Comparison of ENCODE assay signal across 17 cellular contexts in genomic region chr11:36044636-36045035, GRCh38.
DNase-seq lines count a peak whose midpoint lies in the region; ATAC-seq and TF ChIP-seq lines count a peak whose summit lies in the region.
"Had no signal": no experiment of that assay in that cellular context is flagged by ENCODE, and none has a peak within 500 bp of the region (broad histone marks: within the 10 kb centered on the region; RNA-seq: fewer than 3 reads in every experiment).

No MANE protein-coding gene starts in this region.

- H3K36me3 Mint-ChIP-seq in brain, result peaks cover 12% of the 10 kb centered on the region
- peaks cover 10% of the 10 kb centered on the region for H3K36me3 Mint-ChIP-seq in neural progenitor cell

- no peak for TF ChIP-seq POLR2A in IMR-90 (IDR thresholded peaks at IDR 0.05; ENCODE audit: low read depth, low read length)
- no peak for TF ChIP-seq POLR2A in thyroid gland (IDR thresholded peaks at IDR 0.05)

- H3K27me3 Mint-ChIP-seq in brain, result no peaks in the 10 kb centered on the region
- peaks cover 2% of the 10 kb centered on the region for H3K27me3 Mint-ChIP-seq in neural progenitor cell (ENCODE audit: insufficient read depth, low read depth)

- intact Hi-C loops in IMR-90 (cut with micrococcal nuclease) (loop anchor here (10.0 kb wide), 1 partner anchor 430 kb away; no protein-coding TSS in a partner anchor), thyroid gland (cut with DNase I) (no loop called here)

- H3K36me3 ChIP-seq in IMR-90 (ENCODE audit: control insufficient read depth, insufficient read depth, low read length), result no peaks in the 10 kb centered on the region
- H3K36me3 ChIP-seq in neural progenitor cell, result no peaks in the 10 kb centered on the region
- H3K36me3 ChIP-seq in thyroid gland, result no peaks in the 10 kb centered on the region

- H3K4me3 ChIP-seq in IMR-90 (ENCODE audit: insufficient read depth, low read depth, low read length), result no peak overlapping the region
- no peak overlapping the region for H3K4me3 ChIP-seq in neural progenitor cell
- no peak overlapping the region for H3K4me3 ChIP-seq in thyroid gland (replicated peaks in 1 of 3)

- H3K14ac ChIP-seq in IMR-90 (replicated peaks; ENCODE audit: low read depth, low read length), result 0 out of 2 replicates have a peak overlapping the region, but pooled peaks have one; percentile 11

- H3K4me1 Mint-ChIP-seq in brain (peaks cover 76% of the 10 kb centered on the region), neural progenitor cell (peaks cover 54% of the 10 kb centered on the region)

- H3K27me3 ChIP-seq in IMR-90 (ENCODE audit: control insufficient read depth, insufficient read depth, low read length) (no peaks in the 10 kb centered on the region), neural progenitor cell (no peaks in the 10 kb centered on the region), thyroid gland (no peaks in the 10 kb centered on the region)

- H3K79me2 ChIP-seq in neural progenitor cell (ENCODE audit: low read depth), result peaks cover 81% of the 10 kb centered on the region

- DNase-seq in DMS79 (lab: John Stamatoyannopoulos, UW) (peak; percentile 79), IMR-90 (no peak), neural progenitor cell (ENCODE audit: low spot score) (no peak), thyroid gland (no peak)
- DNase-seq: C1 segment of cervical spinal cord, GOT3, KG1, MV-4-11, NCI-H1436 treated with DMSO at 0.1 percent for 48 hours, NCI-H2029, NCI-H2171 treated with DMSO at 0.1 percent for 48 hours, NCI-H446 treated with DMSO at 0.1 percent for 48 hours, NCI-H774, PC-3 had no signal

- H4K5ac ChIP-seq in IMR-90 (ENCODE audit: low read depth, low read length), result no peak overlapping the region

- no peaks in the 10 kb centered on the region; the same call in 1 of the 2 replicates for H3K9me1 ChIP-seq in IMR-90 (ENCODE audit: insufficient read depth, low read length)

- no peak overlapping the region for H2AFZ ChIP-seq in IMR-90 (replicated peaks; ENCODE audit: low read length, poor library complexity)
- no peak overlapping the region for H2AFZ ChIP-seq in neural progenitor cell (replicated peaks)

- no peak for TF ChIP-seq CTCF in IMR-90 (conservative IDR thresholded peaks at IDR 0.05; ENCODE audit: low read depth, low read length)
- TF ChIP-seq CTCF in brain (conservative IDR thresholded peaks at IDR 0.05), result no peak
- no peak for TF ChIP-seq CTCF in neural progenitor cell (IDR thresholded peaks at IDR 0.05)
- no peak for TF ChIP-seq CTCF in thyroid gland (IDR thresholded peaks at IDR 0.05)

- no peak overlapping the region for H2BK120ac ChIP-seq in IMR-90 (ENCODE audit: low read depth, low read length)

- H4K8ac ChIP-seq in IMR-90 (ENCODE audit: low read depth in 2 of 2, low read length in 2 of 2), result no peak overlapping the region

- CTCF ChIA-PET in IMR-90 (lab: Yijun Ruan, JAX), result no interaction called here

- H3K4ac ChIP-seq in IMR-90 (ENCODE audit: low read depth, low read length), result peak overlapping the region; percentile 10; the same call in 1 of the 2 replicates

- peaks cover 21% of the 10 kb centered on the region for H3F3A ChIP-seq in neural progenitor cell (ENCODE audit: low read depth)

- no peak overlapping the region for H3K56ac ChIP-seq in IMR-90 (ENCODE audit: extremely low read depth, insufficient read depth, low read length)

- no TSS peak for BruUV-seq in IMR-90 (replicated peaks; lab: Mats Ljungman, UMichigan)

- H3K27ac Mint-ChIP-seq in brain, result peak overlapping the region in 4 of 5 experiments; percentile 0 to 85 (median 32)
- H3K27ac Mint-ChIP-seq in neural progenitor cell, result peak overlapping the region; percentile 82

- in situ Hi-C loops in IMR-90 (cut with MboI; ENCODE audit: low sequenced_read_pairs), result no loop called here

- H2BK20ac ChIP-seq in IMR-90 (ENCODE audit: low read depth, low read length), result no peak overlapping the region

- H3K4me3 Mint-ChIP-seq in brain, result no peak overlapping the region
- no peak overlapping the region for H3K4me3 Mint-ChIP-seq in neural progenitor cell

- no peak overlapping the region for H3K9ac ChIP-seq in IMR-90 (ENCODE audit: low read depth, low read length)
- no peak overlapping the region for H3K9ac ChIP-seq in neural progenitor cell

- H3K4me1 ChIP-seq in IMR-90 (ENCODE audit: control insufficient read depth, insufficient read depth, low read length) (no peaks in the 10 kb centered on the region), neural progenitor cell (peaks cover 35% of the 10 kb centered on the region), thyroid gland (no peaks in the 10 kb centered on the region)

- H3K27ac ChIP-seq in IMR-90 (ENCODE audit: insufficient read depth, low read length) (no peak overlapping the region), neural progenitor cell (no peak overlapping the region), thyroid gland (no peak overlapping the region)

- no peak overlapping the region for H3K18ac ChIP-seq in IMR-90 (ENCODE audit: low read depth, low read length)

- POLR2A ChIA-PET in IMR-90 (lab: Charles Lee; ENCODE audit: unreplicated experiment), result no interaction called here

- dilution Hi-C loops in IMR-90 (cut with HindIII; ENCODE audit: low sequenced_read_pairs, unreplicated experiment), result no loop called here

- H2BK15ac ChIP-seq in IMR-90 (ENCODE audit: low read depth, low read length), result no peak overlapping the region

- H4K91ac ChIP-seq in IMR-90 (ENCODE audit: insufficient read depth, low read depth, low read length), result no peak overlapping the region

- H4K20me1 ChIP-seq in IMR-90 (ENCODE audit: insufficient read depth, low read length) (no peaks in the 10 kb centered on the region), neural progenitor cell (ENCODE audit: low read depth) (peaks cover 5% of the 10 kb centered on the region)

- peaks cover 0 to 5% (median 0%) of the 10 kb centered on the region in 5 experiments for H3K9me3 Mint-ChIP-seq in brain
- no peaks in the 10 kb centered on the region for H3K9me3 Mint-ChIP-seq in neural progenitor cell

- H2AK9ac ChIP-seq in IMR-90 (replicated peaks; ENCODE audit: low read depth, low read length, poor library complexity), result peak overlapping the region; percentile 32

- no peak overlapping the region for H3K23ac ChIP-seq in IMR-90 (ENCODE audit: low read depth, low read length)

- no peak for TF ChIP-seq RAD21 in IMR-90 (IDR thresholded peaks at IDR 0.05; ENCODE audit: low read length)

- H3K79me1 ChIP-seq in IMR-90 (ENCODE audit: low read depth in 1 of 2, low read length in 2 of 2), result no peaks in the 10 kb centered on the region

- 0 out of 2 replicates have a peak overlapping the region, but pooled peaks have one; percentile 8 for H2AK5ac ChIP-seq in IMR-90 (ENCODE audit: low read depth, low read length)

- no peak overlapping the region for H2BK5ac ChIP-seq in IMR-90 (ENCODE audit: low read depth, low read length, poor library complexity, severe bottlenecking)

- ATAC-seq in IMR-90 (ENCODE audit: low read depth) (no peak), HG03469 (IDR thresholded peaks at IDR 0.05; ENCODE audit: unreplicated experiment) (no peak), HG03095 (IDR thresholded peaks at IDR 0.05; ENCODE audit: unreplicated experiment) (no peak)
- ATAC-seq: PC-3 had no signal

- WGBS in IMR-90 (ENCODE audit: extremely low coverage in 2 of 2, insufficient read length in 1 of 2), 2 experiments, result 100% methylated on average over 2 of the region's 4 CpGs; no CpG with 5 or more reads in 1 of the 2 experiments
- 83 to 95% methylated on average over 4 of the region's 4 CpGs for WGBS in thyroid gland, 2 donors

- H3K4me2 ChIP-seq in IMR-90 (ENCODE audit: low read depth, low read length) (no peak overlapping the region), neural progenitor cell (no peak overlapping the region)

- H3K9me3 ChIP-seq in IMR-90 (ENCODE audit: control insufficient read depth, insufficient read depth, low read length) (no peaks in the 10 kb centered on the region), neural progenitor cell (ENCODE audit: low read depth) (no peaks in the 10 kb centered on the region), thyroid gland (no peaks in the 10 kb centered on the region)

TF ChIP-seq in IMR-90, 13 proteins besides CTCF, POLR2A, EP300 and RAD21:
- TF ChIP-seq CHD1 (IDR thresholded peaks at IDR 0.05; ENCODE audit: low read depth, low read length) (no peak), MAZ (IDR thresholded peaks at IDR 0.05; ENCODE audit: borderline replicate concordance, low read depth, low read length) (no peak), RCOR1 (IDR thresholded peaks at IDR 0.05; ENCODE audit: insufficient replicate concordance, low read length) (no peak), USF2 (IDR thresholded peaks at IDR 0.05; ENCODE audit: low read depth, low read length) (no peak), NFE2L2 (IDR thresholded peaks at IDR 0.05; ENCODE audit: low read depth, low read length) (no peak), MXI1 (IDR thresholded peaks at IDR 0.05; ENCODE audit: borderline replicate concordance, low read depth, low read length) (no peak), CEBPB (IDR thresholded peaks at IDR 0.05; ENCODE audit: low read depth, low read length) (no peak), MAFK (IDR thresholded peaks at IDR 0.05; ENCODE audit: low read depth, low read length) (no peak), FOS (IDR thresholded peaks at IDR 0.05; ENCODE audit: low read depth, low read length) (no peak), RFX5 (IDR thresholded peaks at IDR 0.05; ENCODE audit: low read depth, low read length) (no peak), SMC3 (IDR thresholded peaks at IDR 0.05; ENCODE audit: low read depth, low read length) (no peak), BHLHE40 (IDR thresholded peaks at IDR 0.05; ENCODE audit: low read depth, low read length) (no peak)
- TF ChIP-seq, protein P1, sequence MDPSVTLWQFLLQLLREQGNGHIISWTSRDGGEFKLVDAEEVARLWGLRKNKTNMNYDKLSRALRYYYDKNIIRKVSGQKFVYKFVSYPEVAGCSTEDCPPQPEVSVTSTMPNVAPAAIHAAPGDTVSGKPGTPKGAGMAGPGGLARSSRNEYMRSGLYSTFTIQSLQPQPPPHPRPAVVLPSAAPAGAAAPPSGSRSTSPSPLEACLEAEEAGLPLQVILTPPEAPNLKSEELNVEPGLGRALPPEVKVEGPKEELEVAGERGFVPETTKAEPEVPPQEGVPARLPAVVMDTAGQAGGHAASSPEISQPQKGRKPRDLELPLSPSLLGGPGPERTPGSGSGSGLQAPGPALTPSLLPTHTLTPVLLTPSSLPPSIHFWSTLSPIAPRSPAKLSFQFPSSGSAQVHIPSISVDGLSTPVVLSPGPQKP (IDR thresholded peaks at IDR 0.05; ENCODE audit: borderline replicate concordance, low read depth, low read length), result no peak
